In genomic region chr11:32831241-32831640, GRCh38 we compare ENCODE assay signal across 19 cellular contexts. TPM values are rescaled to one million over a fixed set of nuclear protein-coding genes. Genes with fewer than 3 reads are reported as not detected.
DNase-seq lines count a peak whose midpoint lies in the region; ATAC-seq and TF ChIP-seq lines count a peak whose summit lies in the region.
"Had no signal": no experiment of that assay in that cellular context is flagged by ENCODE, and none has a peak within 500 bp of the region (broad histone marks: within the 10 kb centered on the region; RNA-seq: fewer than 3 reads in every experiment).

No MANE protein-coding gene starts in this region.

- H3K4me1 Mint-ChIP-seq in T-helper 2 cell treated with Interferon-gamma antibody and Interleukin-4, amounts not matched to agents 5 μg/mL and 100 μg/mL, for 36 hours (ENCODE audit: low read depth): peaks cover 14% of the 10 kb centered on the region
- H3K4me1 Mint-ChIP-seq in stimulated activated effector memory CD8-positive, alpha-beta T cell treated with anti-CD3 and anti-CD28 coated beads, Interleukin-12 subunit alpha, Interleukin-12 subunit beta, amount 100 ng/mL, for 72 hours: peaks cover 8% of the 10 kb centered on the region

- peak overlapping the region; percentile 63 for H3K4me3 Mint-ChIP-seq in T-helper 2 cell treated with Interferon-gamma antibody and Interleukin-4, amounts not matched to agents 5 μg/mL and 100 μg/mL, for 36 hours
- H3K4me3 Mint-ChIP-seq in stimulated activated effector memory CD8-positive, alpha-beta T cell treated with anti-CD3 and anti-CD28 coated beads, Interleukin-12 subunit alpha, Interleukin-12 subunit beta, amount 100 ng/mL, for 72 hours: peak overlapping the region; percentile 78
- H3K4me3 Mint-ChIP-seq: stimulated activated memory B cell treated with anti-CD40 and anti-IgM and Interleukin-4, amounts not matched to agents 10 μg/mL and 1 μg/mL and 100 μg/mL, for 72 hours had no signal

- H3K27me3 Mint-ChIP-seq in T-helper 2 cell treated with Interferon-gamma antibody and Interleukin-4, amounts not matched to agents 5 μg/mL and 100 μg/mL, for 36 hours (ENCODE audit: low read depth): peaks cover 27% of the 10 kb centered on the region

- ATAC-seq in right lobe of liver: peak; percentile 1 to 27 (median 6)
- no peak for ATAC-seq in stimulated activated effector memory CD8-positive, alpha-beta T cell treated with anti-CD3 and anti-CD28 coated beads, Interleukin-12 subunit alpha, Interleukin-12 subunit beta, amount 100 ng/mL, for 72 hours
- ATAC-seq: stimulated activated memory B cell treated with anti-CD40 and anti-IgM and Interleukin-4, amounts not matched to agents 10 μg/mL and 1 μg/mL and 100 μg/mL, for 72 hours; upper lobe of right lung had no signal

- H3K9ac ChIP-seq in duodenal mucosa (ENCODE audit: low read depth in 1 of 2, low read length in 2 of 2): no peak overlapping the region

- intact Hi-C loops in right lobe of liver (cut with DNase I): loop anchor here in 1 of 2 donors (10.0 kb wide), 1 partner anchor 54 kb away; no protein-coding TSS in a partner anchor

- H3K36me3 ChIP-seq in duodenal mucosa (ENCODE audit: control insufficient read depth in 1 of 2, insufficient read depth in 2 of 2, low read length in 2 of 2) (peaks cover 0 to 3% of the 10 kb centered on the region in 2 donors), right lobe of liver (no peaks in the 10 kb centered on the region)
- H3K36me3 ChIP-seq: prostate gland, upper lobe of right lung had no signal

- no peak for TF ChIP-seq POLR2A in right lobe of liver (IDR thresholded peaks at IDR 0.05)

- H3K27ac ChIP-seq in duodenal mucosa (ENCODE audit: low read depth, low read length): no peak overlapping the region
- peak overlapping the region in 2 of 3 donors; percentile 95 to 99 for H3K27ac ChIP-seq in right lobe of liver
- H3K27ac ChIP-seq: upper lobe of right lung had no signal

- H3K9me3 Mint-ChIP-seq in T-helper 2 cell treated with Interferon-gamma antibody and Interleukin-4, amounts not matched to agents 5 μg/mL and 100 μg/mL, for 36 hours: no peaks in the 10 kb centered on the region
- no peaks in the 10 kb centered on the region for H3K9me3 Mint-ChIP-seq in stimulated activated effector memory CD8-positive, alpha-beta T cell treated with anti-CD3 and anti-CD28 coated beads, Interleukin-12 subunit alpha, Interleukin-12 subunit beta, amount 100 ng/mL, for 72 hours
- H3K9me3 Mint-ChIP-seq: stimulated activated memory B cell treated with anti-CD40 and anti-IgM and Interleukin-4, amounts not matched to agents 10 μg/mL and 1 μg/mL and 100 μg/mL, for 72 hours had no signal

- no peak overlapping the region for H3K27ac Mint-ChIP-seq in T-helper 2 cell treated with Interferon-gamma antibody and Interleukin-4, amounts not matched to agents 5 μg/mL and 100 μg/mL, for 36 hours
- no peak overlapping the region for H3K27ac Mint-ChIP-seq in stimulated activated effector memory CD8-positive, alpha-beta T cell treated with anti-CD3 and anti-CD28 coated beads, Interleukin-12 subunit alpha, Interleukin-12 subunit beta, amount 100 ng/mL, for 72 hours
- H3K27ac Mint-ChIP-seq: stimulated activated memory B cell treated with anti-CD40 and anti-IgM and Interleukin-4, amounts not matched to agents 10 μg/mL and 1 μg/mL and 100 μg/mL, for 72 hours had no signal

- WGBS in right lobe of liver (ENCODE audit: insufficient coverage, low coverage, low lambda C conversion rate, missing lambda C conversion rate): 45% methylated on average over 3 of the region's 3 CpGs

- H3K27me3 ChIP-seq in duodenal mucosa (ENCODE audit: control insufficient read depth in 1 of 2, insufficient read depth in 2 of 2, low read length in 2 of 2) (no peaks in the 10 kb centered on the region), right lobe of liver (no peaks in the 10 kb centered on the region)
- H3K27me3 ChIP-seq: foreskin keratinocyte, upper lobe of right lung had no signal

- no peaks in the 10 kb centered on the region for H3K36me3 Mint-ChIP-seq in T-helper 2 cell treated with Interferon-gamma antibody and Interleukin-4, amounts not matched to agents 5 μg/mL and 100 μg/mL, for 36 hours (ENCODE audit: low read depth)
- H3K36me3 Mint-ChIP-seq in stimulated activated effector memory CD8-positive, alpha-beta T cell treated with anti-CD3 and anti-CD28 coated beads, Interleukin-12 subunit alpha, Interleukin-12 subunit beta, amount 100 ng/mL, for 72 hours: no peaks in the 10 kb centered on the region
- H3K36me3 Mint-ChIP-seq: stimulated activated memory B cell treated with anti-CD40 and anti-IgM and Interleukin-4, amounts not matched to agents 10 μg/mL and 1 μg/mL and 100 μg/mL, for 72 hours had no signal

- no peak for DNase-seq in T-helper 2 cell treated with Interferon-gamma antibody and Interleukin-4, amounts not matched to agents 5 μg/mL and 100 μg/mL, for 36 hours (ENCODE audit: low spot score)
- DNase-seq in T-helper 2 cell (no peak), right lobe of liver (no peak), NK-92 (lab: John Stamatoyannopoulos, UW; ENCODE audit: unreplicated experiment) (no peak), medulla oblongata (ENCODE audit: extremely low spot score) (no peak)
- no peak for DNase-seq in stimulated activated effector memory CD8-positive, alpha-beta T cell treated with anti-CD3 and anti-CD28 coated beads, Interleukin-12 subunit alpha, Interleukin-12 subunit beta, amount 100 ng/mL, for 72 hours (ENCODE audit: low spot score in 2 of 2)
- DNase-seq in NK-92 treated with Interleukin-12 subunit alpha and Interleukin-12 subunit beta, amount 100 ng/mL, for 24 hours (lab: John Stamatoyannopoulos, UW): no peak
- DNase-seq: activated CD4-positive, CD25-positive, alpha-beta regulatory T cell; amniotic stem cell; NCI-H1436 treated with DMSO at 0.1 percent for 48 hours; NCI-H2227 treated with DMSO at 0.1 percent for 48 hours; upper lobe of right lung had no signal

- TF ChIP-seq CTCF in right lobe of liver (IDR thresholded peaks at IDR 0.05): no peak

- H3K9me3 ChIP-seq in duodenal mucosa (ENCODE audit: control insufficient read depth in 1 of 2, low read length in 2 of 2) (no peaks in the 10 kb centered on the region), right lobe of liver (no peaks in the 10 kb centered on the region)
- H3K9me3 ChIP-seq: prostate gland, upper lobe of right lung had no signal

- H3K4me1 ChIP-seq in duodenal mucosa (ENCODE audit: control insufficient read depth in 1 of 2, insufficient read depth in 2 of 2, low read length in 2 of 2) (peaks cover 0 to 15% of the 10 kb centered on the region in 2 donors), right lobe of liver (peaks cover 0 to 11% (median 0%) of the 10 kb centered on the region in 4 donors)
- H3K4me1 ChIP-seq: prostate gland had no signal

- H3K4me3 ChIP-seq in duodenal mucosa (ENCODE audit: low read depth in 1 of 2, low read length in 2 of 2): peak overlapping the region; percentile 18 to 91
- peak overlapping the region; percentile 12 to 82 (median 73) for H3K4me3 ChIP-seq in right lobe of liver

RNA-seq across cellular contexts. Expression of gene PRRG4, which starts 1.5 kb away (rescaled TPM):
- total RNA-seq in right lobe of liver: 10 to 100 TPM in 3 of 6 experiments, 1 to 10 TPM in 3; 4.7 to 13.6 (median 9.5) TPM

RNA-seq across cellular contexts. Expression of gene CCDC73, which starts 36.8 kb away (rescaled TPM):
- under 1 TPM; 0.18 to 0.44 (median 0.26) TPM for total RNA-seq in right lobe of liver
- total RNA-seq: A172, foreskin keratinocyte, lower leg skin, myocyte, upper lobe of right lung had no signal
